Comparison of ENCODE assay signal across 1 cellular context in the genomic region with DNA sequence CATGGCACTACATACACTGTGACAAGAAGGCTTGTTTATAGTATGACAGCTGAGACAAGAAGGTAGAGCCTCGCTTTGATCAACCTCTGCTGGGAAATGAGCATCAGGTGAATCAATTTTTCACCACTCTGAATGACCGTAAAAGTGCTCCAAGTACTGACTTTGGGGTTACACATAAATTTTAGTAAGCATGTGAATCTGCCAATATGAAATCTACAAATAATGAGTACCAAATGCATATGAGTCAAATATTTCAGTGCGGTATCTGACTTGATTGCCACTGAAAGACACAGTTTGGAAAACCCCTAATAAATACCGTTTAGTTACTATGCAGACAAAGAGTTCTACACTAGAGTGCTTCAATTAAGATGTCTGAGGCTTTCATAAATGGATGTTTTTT.
TF ChIP-seq lines count a peak whose summit lies in the region.

No MANE protein-coding gene starts in this region.

TF ChIP-seq in GM23338, 12 proteins besides CTCF, POLR2A, EP300 and RAD21 (continued from another document):
- TF ChIP-seq, protein P1, sequence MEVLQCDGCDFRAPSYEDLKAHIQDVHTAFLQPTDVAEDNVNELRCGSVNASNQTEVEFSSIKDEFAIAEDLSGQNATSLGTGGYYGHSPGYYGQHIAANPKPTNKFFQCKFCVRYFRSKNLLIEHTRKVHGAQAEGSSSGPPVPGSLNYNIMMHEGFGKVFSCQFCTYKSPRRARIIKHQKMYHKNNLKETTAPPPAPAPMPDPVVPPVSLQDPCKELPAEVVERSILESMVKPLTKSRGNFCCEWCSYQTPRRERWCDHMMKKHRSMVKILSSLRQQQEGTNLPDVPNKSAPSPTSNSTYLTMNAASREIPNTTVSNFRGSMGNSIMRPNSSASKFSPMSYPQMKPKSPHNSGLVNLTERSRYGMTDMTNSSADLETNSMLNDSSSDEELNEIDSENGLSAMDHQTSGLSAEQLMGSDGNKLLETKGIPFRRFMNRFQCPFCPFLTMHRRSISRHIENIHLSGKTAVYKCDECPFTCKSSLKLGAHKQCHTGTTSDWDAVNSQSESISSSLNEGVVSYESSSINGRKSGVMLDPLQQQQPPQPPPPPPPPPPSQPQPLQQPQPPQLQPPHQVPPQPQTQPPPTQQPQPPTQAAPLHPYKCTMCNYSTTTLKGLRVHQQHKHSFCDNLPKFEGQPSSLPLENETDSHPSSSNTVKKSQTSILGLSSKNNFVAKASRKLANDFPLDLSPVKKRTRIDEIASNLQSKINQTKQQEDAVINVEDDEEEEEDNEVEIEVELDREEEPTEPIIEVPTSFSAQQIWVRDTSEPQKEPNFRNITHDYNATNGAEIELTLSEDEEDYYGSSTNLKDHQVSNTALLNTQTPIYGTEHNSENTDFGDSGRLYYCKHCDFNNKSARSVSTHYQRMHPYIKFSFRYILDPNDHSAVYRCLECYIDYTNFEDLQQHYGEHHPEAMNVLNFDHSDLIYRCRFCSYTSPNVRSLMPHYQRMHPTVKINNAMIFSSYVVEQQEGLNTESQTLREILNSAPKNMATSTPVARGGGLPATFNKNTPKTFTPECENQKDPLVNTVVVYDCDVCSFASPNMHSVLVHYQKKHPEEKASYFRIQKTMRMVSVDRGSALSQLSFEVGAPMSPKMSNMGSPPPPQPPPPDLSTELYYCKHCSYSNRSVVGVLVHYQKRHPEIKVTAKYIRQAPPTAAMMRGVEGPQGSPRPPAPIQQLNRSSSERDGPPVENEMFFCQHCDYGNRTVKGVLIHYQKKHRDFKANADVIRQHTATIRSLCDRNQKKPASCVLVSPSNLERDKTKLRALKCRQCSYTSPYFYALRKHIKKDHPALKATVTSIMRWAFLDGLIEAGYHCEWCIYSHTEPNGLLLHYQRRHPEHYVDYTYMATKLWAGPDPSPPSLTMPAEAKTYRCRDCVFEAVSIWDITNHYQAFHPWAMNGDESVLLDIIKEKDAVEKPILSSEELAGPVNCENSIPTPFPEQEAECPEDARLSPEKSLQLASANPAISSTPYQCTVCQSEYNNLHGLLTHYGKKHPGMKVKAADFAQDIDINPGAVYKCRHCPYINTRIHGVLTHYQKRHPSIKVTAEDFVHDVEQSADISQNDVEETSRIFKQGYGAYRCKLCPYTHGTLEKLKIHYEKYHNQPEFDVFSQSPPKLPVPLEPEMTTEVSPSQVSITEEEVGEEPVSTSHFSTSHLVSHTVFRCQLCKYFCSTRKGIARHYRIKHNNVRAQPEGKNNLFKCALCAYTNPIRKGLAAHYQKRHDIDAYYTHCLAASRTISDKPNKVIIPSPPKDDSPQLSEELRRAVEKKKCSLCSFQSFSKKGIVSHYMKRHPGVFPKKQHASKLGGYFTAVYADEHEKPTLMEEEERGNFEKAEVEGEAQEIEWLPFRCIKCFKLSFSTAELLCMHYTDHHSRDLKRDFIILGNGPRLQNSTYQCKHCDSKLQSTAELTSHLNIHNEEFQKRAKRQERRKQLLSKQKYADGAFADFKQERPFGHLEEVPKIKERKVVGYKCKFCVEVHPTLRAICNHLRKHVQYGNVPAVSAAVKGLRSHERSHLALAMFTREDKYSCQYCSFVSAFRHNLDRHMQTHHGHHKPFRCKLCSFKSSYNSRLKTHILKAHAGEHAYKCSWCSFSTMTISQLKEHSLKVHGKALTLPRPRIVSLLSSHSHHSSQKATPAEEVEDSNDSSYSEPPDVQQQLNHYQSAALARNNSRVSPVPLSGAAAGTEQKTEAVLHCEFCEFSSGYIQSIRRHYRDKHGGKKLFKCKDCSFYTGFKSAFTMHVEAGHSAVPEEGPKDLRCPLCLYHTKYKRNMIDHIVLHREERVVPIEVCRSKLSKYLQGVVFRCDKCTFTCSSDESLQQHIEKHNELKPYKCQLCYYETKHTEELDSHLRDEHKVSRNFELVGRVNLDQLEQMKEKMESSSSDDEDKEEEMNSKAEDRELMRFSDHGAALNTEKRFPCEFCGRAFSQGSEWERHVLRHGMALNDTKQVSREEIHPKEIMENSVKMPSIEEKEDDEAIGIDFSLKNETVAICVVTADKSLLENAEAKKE (CRISPR knock-in tag; IDR thresholded peaks at IDR 0.05), result no peak
- TF ChIP-seq EZH2 (IDR thresholded peaks at IDR 0.05; ENCODE audit: low read depth, unreplicated experiment), result no peak
- no peak for TF ChIP-seq JUNB (IDR thresholded peaks at IDR 0.05; ENCODE audit: unreplicated experiment)
- no peak for TF ChIP-seq ZNF331 (CRISPR knock-in tag; IDR thresholded peaks at IDR 0.05; ENCODE audit: low read depth)
